Comparison of ENCODE assay signal across 8 cellular contexts in the genomic region with DNA sequence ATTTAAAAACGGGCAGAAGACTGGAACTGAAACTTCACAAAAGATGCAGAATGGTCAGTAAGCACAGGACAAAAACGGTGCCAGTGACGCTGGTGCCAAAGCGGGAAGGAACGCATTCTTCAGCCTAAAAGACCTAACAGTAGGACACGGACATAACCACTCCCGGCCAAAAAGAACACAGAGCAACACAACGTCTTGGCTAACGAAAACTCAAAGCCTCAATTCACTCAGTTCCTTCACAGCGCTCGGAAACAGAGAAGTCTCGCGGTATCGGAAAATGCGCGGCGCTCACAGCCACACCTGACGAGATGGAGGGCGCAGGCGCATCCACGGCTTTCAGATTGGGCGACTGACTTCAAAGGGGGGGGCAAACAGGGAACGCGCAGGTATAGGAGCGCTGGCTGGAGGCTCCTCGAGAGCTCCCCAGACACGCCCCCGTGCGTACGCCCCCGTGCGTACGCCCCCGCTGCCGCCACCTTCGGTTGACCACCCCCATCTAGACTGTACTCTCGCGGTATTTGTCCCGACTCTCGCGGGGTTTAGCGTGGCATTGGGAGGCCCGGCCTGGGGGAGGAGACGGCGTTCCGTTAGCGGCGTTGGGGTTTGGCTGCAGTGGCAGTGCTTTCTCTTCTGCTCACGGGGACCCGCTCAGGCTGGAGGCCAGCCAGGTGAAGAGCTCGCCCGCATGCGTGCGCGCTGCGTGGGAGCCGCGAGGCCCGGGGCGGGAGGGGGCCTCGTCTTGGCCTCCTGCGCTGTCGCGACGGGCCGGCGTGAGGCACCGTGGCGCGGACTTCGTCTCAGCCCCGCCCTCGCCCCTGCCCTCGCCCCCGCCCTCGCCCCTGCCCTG. TPM values are rescaled to one million over a fixed set of nuclear protein-coding genes. Genes with fewer than 3 reads are reported as not detected.
DNase-seq lines count a peak whose midpoint lies in the region; ATAC-seq and TF ChIP-seq lines count a peak whose summit lies in the region.

Gene NKTR (plus strand): TSS at position 576 of the 847 bp plus-strand sequence. CDS start 321 bp downstream, outside the sequence.

- H3K79me2 ChIP-seq in SK-N-SH (ENCODE audit: insufficient read depth) = peaks cover 69% of the 10 kb centered on the region

- CTCF ChIA-PET in SK-N-SH (lab: Yijun Ruan, JAX) = interaction anchor here (0.7 to 3.2 kb wide), 5 partner anchors 11 to 146 kb away, joined by 3 to 25 read pairs (median 3); no protein-coding TSS in a partner anchor

- POLR2A ChIA-PET in SK-N-SH (lab: Yijun Ruan, JAX) = interaction anchor here (1.0 to 1.5 kb wide), 5 partner anchors 9 to 306 kb away, joined by 3 to 16 read pairs (median 4); partner anchors contain the start of genes SEC22C, SS18L2, ZBTB47 and ZNF662

- TF ChIP-seq EP300 in SK-N-SH (IDR thresholded peaks at IDR 0.05; ENCODE audit: borderline replicate concordance in 1 of 2, low read depth in 1 of 2, low read length in 1 of 2) = peak in 1 of 2 experiments; percentile 20; a peak in 1 of 4 replicates

- H3K4me3 ChIP-seq in SK-N-SH (ENCODE audit: low read depth in 2 of 2, low read length in 1 of 2) = peak within 1 kb of the TSS; percentile 80 to 84

- TF ChIP-seq CTCF in SK-N-SH (IDR thresholded peaks at IDR 0.05) = no peak

- H3K27me3 ChIP-seq in SK-N-SH (ENCODE audit: insufficient read depth) = no peaks in the 10 kb centered on the region

- peak within 1 kb of the TSS; percentile 99 for H2AFZ ChIP-seq in SK-N-SH (ENCODE audit: low read depth)

- H3K9me2 ChIP-seq in SK-N-SH = no peaks in the 10 kb centered on the region

- H3K36me3 ChIP-seq in SK-N-SH (replicated peaks in 1 of 2; ENCODE audit: control insufficient read depth in 1 of 2, insufficient read depth in 2 of 2, low read length in 1 of 2) = peaks cover 12 to 33% of the 10 kb centered on the region in 2 experiments

- H3K27ac ChIP-seq in SK-N-SH (ENCODE audit: low read depth in 2 of 2, low read length in 1 of 2) = peak within 1 kb of the TSS; percentile 89 to 96

- 0 out of 2 replicates have a peak, but pooled peaks cover 5% of the 10 kb centered on the region for H3K9me3 ChIP-seq in SK-N-SH

- under 1% methylated on average over 31 of the region's 76 CpGs for WGBS in SK-N-SH (ENCODE audit: low lambda C conversion rate)

- peaks cover 21% of the 10 kb centered on the region for H3F3A ChIP-seq in SK-N-SH (replicated peaks; ENCODE audit: insufficient read depth)

- H3K4me1 ChIP-seq in SK-N-SH (ENCODE audit: control insufficient read depth in 1 of 2, insufficient read depth in 2 of 2, low read depth in 1 of 2, low read length in 1 of 2) = peaks cover 0 to 4% of the 10 kb centered on the region in 2 experiments; a peak in 2 of 4 replicates

- peak within 1 kb of the TSS; percentile 96 for H3K9ac ChIP-seq in SK-N-SH

- H4K20me1 ChIP-seq in SK-N-SH (ENCODE audit: insufficient read depth) = peaks cover 28% of the 10 kb centered on the region

- TF ChIP-seq RAD21 in SK-N-SH (IDR thresholded peaks at IDR 0.05; ENCODE audit: low read length) = no peak

- peak; percentile 88 for ATAC-seq in HG02571 (IDR thresholded peaks at IDR 0.05; ENCODE audit: unreplicated experiment)

- DNase-seq in GM04504 (ENCODE audit: low read depth) (peak; percentile 93), NCI-H1048 (lab: John Stamatoyannopoulos, UW) (peak; percentile 97), SK-N-SH (peak; percentile 95), germinal center (ENCODE audit: low spot score) (peak; percentile 95), non-pigmented ciliary epithelial cell (ENCODE audit: low read depth) (peak; percentile 93), superior temporal gyrus (ENCODE audit: extremely low spot score) (peak; percentile 95)
- peak; percentile 99 for DNase-seq in activated naive CD4-positive, alpha-beta T cell treated with anti-CD3 and anti-CD28 coated beads, Interleukin-2, amount 50 U/mL, for 16 hours

- peak within 1 kb of the TSS; percentile 81 for H3K4me2 ChIP-seq in SK-N-SH

TF ChIP-seq in SK-N-SH, 30 proteins besides CTCF, POLR2A, EP300 and RAD21 (continues in another document):
- no peak for TF ChIP-seq RFX5 (IDR thresholded peaks at IDR 0.05; ENCODE audit: low read length)
- TF ChIP-seq TAF1 (IDR thresholded peaks at IDR 0.05; ENCODE audit: borderline replicate concordance, low read depth, low read length) = peak; percentile 66
- TF ChIP-seq PBX3 (IDR thresholded peaks at IDR 0.05) = no peak
- TF ChIP-seq FOXJ3 (CRISPR knock-in tag; IDR thresholded peaks at IDR 0.05) = no peak
- peak; percentile 91 for TF ChIP-seq POLR2AphosphoS5 (IDR thresholded peaks at IDR 0.05; ENCODE audit: low read depth, low read length)
- peak; percentile 51; the same call in 1 of the 2 replicates for TF ChIP-seq MXI1 (IDR thresholded peaks at IDR 0.05; ENCODE audit: low read depth, low read length)
- TF ChIP-seq, protein P1, sequence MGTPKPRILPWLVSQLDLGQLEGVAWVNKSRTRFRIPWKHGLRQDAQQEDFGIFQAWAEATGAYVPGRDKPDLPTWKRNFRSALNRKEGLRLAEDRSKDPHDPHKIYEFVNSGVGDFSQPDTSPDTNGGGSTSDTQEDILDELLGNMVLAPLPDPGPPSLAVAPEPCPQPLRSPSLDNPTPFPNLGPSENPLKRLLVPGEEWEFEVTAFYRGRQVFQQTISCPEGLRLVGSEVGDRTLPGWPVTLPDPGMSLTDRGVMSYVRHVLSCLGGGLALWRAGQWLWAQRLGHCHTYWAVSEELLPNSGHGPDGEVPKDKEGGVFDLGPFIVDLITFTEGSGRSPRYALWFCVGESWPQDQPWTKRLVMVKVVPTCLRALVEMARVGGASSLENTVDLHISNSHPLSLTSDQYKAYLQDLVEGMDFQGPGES (IDR thresholded peaks at IDR 0.05; ENCODE audit: low read depth, low read length) = no peak
- TF ChIP-seq GABPA (IDR thresholded peaks at IDR 0.05; ENCODE audit: low read depth) = no peak
- peak; percentile 93 for TF ChIP-seq SIN3A (IDR thresholded peaks at IDR 0.05; ENCODE audit: borderline replicate concordance, low read depth, low read length)
- peak; percentile 61 for TF ChIP-seq RCOR1 (IDR thresholded peaks at IDR 0.05; ENCODE audit: low read length)
- TF ChIP-seq FOSL2 (IDR thresholded peaks at IDR 0.05; ENCODE audit: borderline replicate concordance, low read depth) = no peak
- TF ChIP-seq, protein P2, sequence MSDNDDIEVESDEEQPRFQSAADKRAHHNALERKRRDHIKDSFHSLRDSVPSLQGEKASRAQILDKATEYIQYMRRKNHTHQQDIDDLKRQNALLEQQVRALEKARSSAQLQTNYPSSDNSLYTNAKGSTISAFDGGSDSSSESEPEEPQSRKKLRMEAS (IDR thresholded peaks at IDR 0.05; ENCODE audit: low read depth) = peak; percentile 41; the same call in 1 of the 2 replicates
- no peak for TF ChIP-seq YY1 (IDR thresholded peaks at IDR 0.05; ENCODE audit: low read depth)
- no peak for TF ChIP-seq EZH2phosphoT487 (IDR thresholded peaks at IDR 0.05; ENCODE audit: borderline replicate concordance, low read depth)
- TF ChIP-seq FOXM1 (IDR thresholded peaks at IDR 0.05; ENCODE audit: low read depth) = no peak
- peak; percentile 99 for TF ChIP-seq CHD2 (IDR thresholded peaks at IDR 0.05; ENCODE audit: low read length, partially characterized antibody)
- TF ChIP-seq NRF1 (IDR thresholded peaks at IDR 0.05; ENCODE audit: low read depth, low read length) = peak; percentile 84
- no peak for TF ChIP-seq USF1 (IDR thresholded peaks at IDR 0.05; ENCODE audit: borderline replicate concordance, low read depth)
- TF ChIP-seq ZBTB33 (IDR thresholded peaks at IDR 0.05; ENCODE audit: borderline replicate concordance, low read depth) = peak; percentile 98

RNA-seq across cellular contexts. Expression of gene NKTR, which starts in this region (rescaled TPM):
- polyA plus RNA-seq in SK-N-SH (2012; rRNA removed) = 19.2 and 26.9 TPM in 2 replicates
- 8.1 and 8.3 TPM in 2 replicates for polyA plus RNA-seq in SK-N-SH (2012; cell fraction: cytosol; rRNA removed)
- 55.0 and 119 TPM in 2 replicates for polyA plus RNA-seq in SK-N-SH (2012; cell fraction: nucleus; rRNA removed)

Comparison
In these comparisons a context has a peak if more than half of its experiments do, and no peak if none do; other contexts are left out.
1. Peak in every context shown above with its lines: DNase-seq, ATAC-seq, H3K4me3 ChIP-seq and H3K27ac ChIP-seq.